26 cellular contexts compared by ENCODE assay signal in the genomic region with DNA sequence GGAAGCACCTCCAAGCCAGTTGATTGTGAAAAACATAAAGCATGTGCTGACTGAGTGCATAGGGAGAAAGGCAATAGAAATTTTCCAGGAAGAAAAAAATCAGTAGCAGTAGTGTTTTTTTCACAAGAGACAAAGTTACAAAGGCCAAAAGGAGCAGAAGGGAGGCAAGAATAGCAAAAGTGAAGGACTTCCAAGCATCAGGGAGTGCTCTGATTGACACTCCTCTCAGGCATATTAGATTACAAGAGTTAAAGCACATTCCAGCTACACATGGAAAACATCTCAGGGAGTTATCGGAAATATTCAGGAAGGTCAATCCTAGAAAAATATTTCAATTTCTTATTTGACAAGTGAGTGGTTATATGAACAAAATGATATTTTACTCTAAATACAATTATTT.
DNase-seq lines count a peak whose midpoint lies in the region; ATAC-seq and TF ChIP-seq lines count a peak whose summit lies in the region.
"Had no signal": no experiment of that assay in that cellular context is flagged by ENCODE, and none has a peak within 500 bp of the region (broad histone marks: within the 10 kb centered on the region; RNA-seq: fewer than 3 reads in every experiment).

No MANE protein-coding gene starts in this region.

- H3K4me1 Mint-ChIP-seq in nephron, result peaks cover 5% of the 10 kb centered on the region
- no peaks in the 10 kb centered on the region for H3K4me1 Mint-ChIP-seq in neural progenitor cell
- H3K4me1 Mint-ChIP-seq in activated naive CD8-positive, alpha-beta T cell treated with anti-CD3 and anti-CD28 coated beads, Interleukin-2, amount 50 U/mL, for 24 hours, result no peaks in the 10 kb centered on the region
- H3K4me1 Mint-ChIP-seq: CD14-positive monocyte; CD4-positive, alpha-beta memory T cell; CD4-positive, CD25-positive, alpha-beta regulatory T cell; CD8-positive, alpha-beta memory T cell had no signal

- no peak for TF ChIP-seq POLR2A in heart left ventricle (IDR thresholded peaks at IDR 0.05)

- H3K79me2 ChIP-seq in neural progenitor cell (ENCODE audit: low read depth), result no peaks in the 10 kb centered on the region

- H3K27ac Mint-ChIP-seq in nephron (peak overlapping the region in 2 of 3 experiments; percentile 3 to 44), neural progenitor cell (no peak overlapping the region)
- H3K27ac Mint-ChIP-seq in activated naive CD8-positive, alpha-beta T cell treated with anti-CD3 and anti-CD28 coated beads, Interleukin-2, amount 50 U/mL, for 24 hours, result no peak overlapping the region
- H3K27ac Mint-ChIP-seq: CD14-positive monocyte; CD4-positive, alpha-beta memory T cell; CD4-positive, CD25-positive, alpha-beta regulatory T cell; CD8-positive, alpha-beta memory T cell had no signal

- H3K36me3 ChIP-seq in cardiac muscle cell (no peaks in the 10 kb centered on the region), heart left ventricle (no peaks in the 10 kb centered on the region), neural progenitor cell (no peaks in the 10 kb centered on the region)
- H3K36me3 ChIP-seq: BE2C had no signal

- H3F3A ChIP-seq in neural progenitor cell (ENCODE audit: low read depth), result no peaks in the 10 kb centered on the region

- H3K4me1 ChIP-seq in cardiac muscle cell (ENCODE audit: low read depth) (peaks cover 11% of the 10 kb centered on the region), heart left ventricle (no peaks in the 10 kb centered on the region), neural progenitor cell (no peaks in the 10 kb centered on the region)
- H3K4me1 ChIP-seq: BE2C, BLaER1 had no signal

- no peak overlapping the region for H3K4me3 ChIP-seq in cardiac muscle cell
- H3K4me3 ChIP-seq in heart left ventricle, result no peak overlapping the region
- no peak overlapping the region for H3K4me3 ChIP-seq in neural progenitor cell
- H3K4me3 ChIP-seq: BLaER1, GM12878 had no signal

- WGBS in heart left ventricle, 4 donors, result 77 to 87% (median 82%) methylated on average over 1 of the region's 1 CpG

- H3K27me3 Mint-ChIP-seq in nephron (ENCODE audit: low read depth), result no peaks in the 10 kb centered on the region
- H3K27me3 Mint-ChIP-seq in neural progenitor cell (ENCODE audit: insufficient read depth, low read depth), result no peaks in the 10 kb centered on the region
- no peaks in the 10 kb centered on the region for H3K27me3 Mint-ChIP-seq in activated naive CD8-positive, alpha-beta T cell treated with anti-CD3 and anti-CD28 coated beads, Interleukin-2, amount 50 U/mL, for 24 hours
- H3K27me3 Mint-ChIP-seq: CD4-positive, alpha-beta memory T cell; CD4-positive, CD25-positive, alpha-beta regulatory T cell; CD8-positive, alpha-beta memory T cell had no signal

- ATAC-seq in heart left ventricle, result no peak
- no peak for ATAC-seq in activated naive CD8-positive, alpha-beta T cell treated with anti-CD3 and anti-CD28 coated beads, Interleukin-2, amount 50 U/mL, for 24 hours
- ATAC-seq: GM12878 had no signal

- no peaks in the 10 kb centered on the region for H4K20me1 ChIP-seq in neural progenitor cell (ENCODE audit: low read depth)
- H4K20me1 ChIP-seq: BLaER1 had no signal

- H3K27me3 ChIP-seq in cardiac muscle cell (no peaks in the 10 kb centered on the region), heart left ventricle (no peaks in the 10 kb centered on the region), neural progenitor cell (no peaks in the 10 kb centered on the region)
- H3K27me3 ChIP-seq: BE2C, BLaER1 had no signal

- H3K9me3 Mint-ChIP-seq in nephron (peaks cover 7% of the 10 kb centered on the region), neural progenitor cell (peaks cover 7% of the 10 kb centered on the region)
- H3K9me3 Mint-ChIP-seq in activated naive CD8-positive, alpha-beta T cell treated with anti-CD3 and anti-CD28 coated beads, Interleukin-2, amount 50 U/mL, for 24 hours, result peaks cover 11% of the 10 kb centered on the region

- DNase-seq in cardiac muscle cell (ENCODE audit: low read depth in 1 of 2, low spot score in 1 of 2) (peak in 1 of 2 donors; percentile 35), heart left ventricle (no peak), SK-N-DZ (ENCODE audit: low spot score) (peak; percentile 32), neural progenitor cell (ENCODE audit: low spot score) (no peak)
- DNase-seq in activated effector memory CD4-positive, alpha-beta T cell treated with anti-CD3 and anti-CD28 coated beads, Interleukin-2, amount 50 U/mL, for 16 hours, result no peak
- DNase-seq in stimulated activated naive CD4-positive, alpha-beta T cell treated with Interleukin-2 at 50 U/mL for 16 hours (lab: John Stamatoyannopoulos, UW), result no peak
- no peak for DNase-seq in activated naive CD8-positive, alpha-beta T cell treated with anti-CD3 and anti-CD28 coated beads, Interleukin-2, amount 50 U/mL, for 24 hours
- DNase-seq: 8988T; ACHN; BE2C; C1 segment of cervical spinal cord; CD4-positive, alpha-beta memory T cell; CD4-positive, CD25-positive, alpha-beta regulatory T cell; CD8-positive, alpha-beta memory T cell; COR-L47; DMS 273 treated with DMSO at 0.1 percent for 48 hours; DMS153; DMS53; DMS79; DND-41; EL; GDM1 had no signal

- H3K27ac ChIP-seq in cardiac muscle cell (peak overlapping the region; percentile 53), heart left ventricle (no peak overlapping the region), neural progenitor cell (no peak overlapping the region)
- H3K27ac ChIP-seq: BLaER1 had no signal

- no peak overlapping the region for H3K4me2 ChIP-seq in neural progenitor cell
- H3K4me2 ChIP-seq: BLaER1 had no signal

- H3K4me3 Mint-ChIP-seq in nephron, result no peak overlapping the region
- H3K4me3 Mint-ChIP-seq in neural progenitor cell, result no peak overlapping the region
- no peak overlapping the region for H3K4me3 Mint-ChIP-seq in activated naive CD8-positive, alpha-beta T cell treated with anti-CD3 and anti-CD28 coated beads, Interleukin-2, amount 50 U/mL, for 24 hours
- H3K4me3 Mint-ChIP-seq: CD14-positive monocyte; CD4-positive, alpha-beta memory T cell; CD4-positive, CD25-positive, alpha-beta regulatory T cell; CD8-positive, alpha-beta memory T cell had no signal

- intact Hi-C loops in heart left ventricle (cut with DNase I), result no loop called here

- no peak for TF ChIP-seq CTCF in cardiac muscle cell (IDR thresholded peaks at IDR 0.05; ENCODE audit: low read depth, low read length)
- TF ChIP-seq CTCF in heart left ventricle (IDR thresholded peaks at IDR 0.05), result no peak
- no peak for TF ChIP-seq CTCF in nephron (IDR thresholded peaks at IDR 0.05; ENCODE audit: unreplicated experiment in 3 of 3)
- TF ChIP-seq CTCF in neural progenitor cell (IDR thresholded peaks at IDR 0.05), result no peak

- no peak overlapping the region for H3K9ac ChIP-seq in neural progenitor cell
- H3K9ac ChIP-seq: BLaER1 had no signal

- H3K9me3 ChIP-seq in cardiac muscle cell (ENCODE audit: low read depth), result no peaks in the 10 kb centered on the region
- H3K9me3 ChIP-seq in heart left ventricle, result peaks cover 0 to 5% (median 0%) of the 10 kb centered on the region in 12 donors
- H3K9me3 ChIP-seq in neural progenitor cell (ENCODE audit: low read depth), result peaks cover 14% of the 10 kb centered on the region
- H3K9me3 ChIP-seq: BE2C had no signal

- H3K36me3 Mint-ChIP-seq in nephron (ENCODE audit: low read depth), result peaks cover 6% of the 10 kb centered on the region
- H3K36me3 Mint-ChIP-seq in neural progenitor cell, result no peaks in the 10 kb centered on the region
- H3K36me3 Mint-ChIP-seq in activated naive CD8-positive, alpha-beta T cell treated with anti-CD3 and anti-CD28 coated beads, Interleukin-2, amount 50 U/mL, for 24 hours (ENCODE audit: low read depth), result no peaks in the 10 kb centered on the region
- H3K36me3 Mint-ChIP-seq: CD14-positive monocyte; CD4-positive, alpha-beta memory T cell; CD4-positive, CD25-positive, alpha-beta regulatory T cell; CD8-positive, alpha-beta memory T cell had no signal

- H2AFZ ChIP-seq in neural progenitor cell (replicated peaks), result peak overlapping the region; percentile 17

Comparison
In these comparisons a context has a peak if more than half of its experiments do, and no peak if none do; other contexts are left out.
1. H3K27ac Mint-ChIP-seq: peak in nephron (2 of 3); none in neural progenitor cell (single experiment) and activated naive CD8-positive, alpha-beta T cell treated with anti-CD3 and anti-CD28 coated beads, Interleukin-2, amount 50 U/mL, for 24 hours (single experiment).